10 cellular contexts compared by ENCODE assay signal in genomic region chr3:173993299-173993698, GRCh38.
DNase-seq lines count a peak whose midpoint lies in the region; ATAC-seq and TF ChIP-seq lines count a peak whose summit lies in the region.
"Had no signal": no experiment of that assay in that cellular context is flagged by ENCODE, and none has a peak within 500 bp of the region (broad histone marks: within the 10 kb centered on the region; RNA-seq: fewer than 3 reads in every experiment).

No MANE protein-coding gene starts in this region.

- no peak overlapping the region for H3K4me3 Mint-ChIP-seq in type B pancreatic cell
- H3K4me3 Mint-ChIP-seq: activated naive CD8-positive, alpha-beta T cell had no signal

- intact Hi-C loops in right cardiac atrium (cut with DNase I) = no loop called here
- intact Hi-C loops in posterior cingulate gyrus (cut with DNase I) = no loop called here

- 81% methylated on average over 1 of the region's 1 CpG for WGBS in right cardiac atrium

- no peaks in the 10 kb centered on the region for H3K9me3 ChIP-seq in cardiac muscle cell (ENCODE audit: low read depth)
- H3K9me3 ChIP-seq in right cardiac atrium (ENCODE audit: control insufficient read depth, low read length) = no peaks in the 10 kb centered on the region
- H3K9me3 ChIP-seq: spleen had no signal

- TF ChIP-seq CTCF in cardiac muscle cell (IDR thresholded peaks at IDR 0.05; ENCODE audit: low read depth, low read length) (peak; percentile 37), epithelial cell of proximal tubule (conservative IDR thresholded peaks at IDR 0.05; ENCODE audit: low read depth, low read length) (peak; percentile 55), type B pancreatic cell (conservative IDR thresholded peaks at IDR 0.05) (peak; percentile 61)

- peaks cover 11% of the 10 kb centered on the region for H3K4me1 Mint-ChIP-seq in type B pancreatic cell (ENCODE audit: unreplicated experiment)

- ATAC-seq in right cardiac atrium (no peak), GM21390 (IDR thresholded peaks at IDR 0.05; ENCODE audit: unreplicated experiment) (no peak)

- H3K27ac Mint-ChIP-seq in type B pancreatic cell = no peak overlapping the region
- H3K27ac Mint-ChIP-seq: activated naive CD8-positive, alpha-beta T cell had no signal

- H3K36me3 Mint-ChIP-seq in type B pancreatic cell = no peaks in the 10 kb centered on the region
- H3K36me3 Mint-ChIP-seq: activated naive CD8-positive, alpha-beta T cell had no signal

- H3K4me1 ChIP-seq in cardiac muscle cell (ENCODE audit: low read depth) = peaks cover 3% of the 10 kb centered on the region
- H3K4me1 ChIP-seq in right cardiac atrium (ENCODE audit: control insufficient read depth, insufficient read depth, low read length) = no peaks in the 10 kb centered on the region
- H3K4me1 ChIP-seq: spleen had no signal

- H3K27me3 Mint-ChIP-seq in type B pancreatic cell = no peaks in the 10 kb centered on the region
- H3K27me3 Mint-ChIP-seq: activated naive CD8-positive, alpha-beta T cell had no signal

- no peaks in the 10 kb centered on the region for H3K36me3 ChIP-seq in cardiac muscle cell
- H3K36me3 ChIP-seq: spleen had no signal

- H3K4me3 ChIP-seq in cardiac muscle cell (no peak overlapping the region), right cardiac atrium (ENCODE audit: low read length) (no peak overlapping the region), epithelial cell of proximal tubule (ENCODE audit: low read depth, low read length) (no peak overlapping the region)
- H3K4me3 ChIP-seq: spleen had no signal

- H3K27ac ChIP-seq in cardiac muscle cell (no peak overlapping the region), right cardiac atrium (ENCODE audit: low read length) (no peak overlapping the region)
- H3K27ac ChIP-seq: spleen had no signal

- no peaks in the 10 kb centered on the region for H3K9me3 Mint-ChIP-seq in type B pancreatic cell

- H3K27me3 ChIP-seq in cardiac muscle cell (no peaks in the 10 kb centered on the region), right cardiac atrium (ENCODE audit: control insufficient read depth, insufficient read depth) (no peaks in the 10 kb centered on the region)
- H3K27me3 ChIP-seq: spleen had no signal

- peak in 1 of 2 donors; percentile 28 for DNase-seq in cardiac muscle cell (ENCODE audit: low read depth in 1 of 2, low spot score in 1 of 2)
- no peak for DNase-seq in right cardiac atrium
- DNase-seq in NCI-H748 (lab: John Stamatoyannopoulos, UW; ENCODE audit: unreplicated experiment) = peak; percentile 24
- DNase-seq in epithelial cell of proximal tubule (ENCODE audit: low read depth) = peak; percentile 40
- no peak for DNase-seq in type B pancreatic cell (ENCODE audit: extremely low spot score, unreplicated experiment)
- DNase-seq in NCI-H1930 (lab: John Stamatoyannopoulos, UW) = no peak
- DNase-seq in posterior cingulate gyrus = no peak
- DNase-seq: spleen had no signal

Comparison
In these comparisons a context has a peak if more than half of its experiments do, and no peak if none do; other contexts are left out.
1. DNase-seq: peak in NCI-H748 (single experiment) and epithelial cell of proximal tubule (single experiment); none in right cardiac atrium (0 of 3), type B pancreatic cell (single experiment), NCI-H1930 (0 of 2) and posterior cingulate gyrus (0 of 10).
2. Peak in every context shown above with its lines, with median percentiles within 50 percentile points of each other: CTCF ChIP-seq.